In genomic region chr4:185535818-185536729, GRCh38 we compare ENCODE assay signal across 1 cellular context.
TF ChIP-seq lines count a peak whose summit lies in the region.

No MANE protein-coding gene starts in this region.

TF ChIP-seq in HepG2, 621 proteins besides CTCF, POLR2A, EP300 and RAD21 (continued from another document):
- TF ChIP-seq GRHL1 (CRISPR knock-in tag; conservative IDR thresholded peaks at IDR 0.05), result no peak
- TF ChIP-seq MNT (IDR thresholded peaks at IDR 0.05), result 0 out of 2 replicates have a peak, but pooled peaks have one; percentile 14
- TF ChIP-seq ZNF737 (CRISPR knock-in tag; IDR thresholded peaks at IDR 0.05; ENCODE audit: borderline replicate concordance), result no peak
- TF ChIP-seq SYNCRIP (IDR thresholded peaks at IDR 0.05; ENCODE audit: insufficient read depth, low read depth, low read length), result no peak
- no peak for TF ChIP-seq KMT2B (CRISPR knock-in tag; IDR thresholded peaks at IDR 0.05)
- TF ChIP-seq ZNF580 (CRISPR knock-in tag; IDR thresholded peaks at IDR 0.05; ENCODE audit: borderline replicate concordance, low read depth), result no peak
- no peak for TF ChIP-seq SP2 (CRISPR knock-in tag; IDR thresholded peaks at IDR 0.05)
- no peak for TF ChIP-seq MLX (CRISPR knock-in tag; IDR thresholded peaks at IDR 0.05)
- no peak for TF ChIP-seq KDM5B (CRISPR knock-in tag; IDR thresholded peaks at IDR 0.05; ENCODE audit: borderline replicate concordance)
- no peak for TF ChIP-seq ZNF317 (CRISPR knock-in tag; IDR thresholded peaks at IDR 0.05)
- no peak for TF ChIP-seq AGO2 (optimal IDR thresholded peaks at IDR 0.05; ENCODE audit: low read depth, low read length)
- no peak for TF ChIP-seq ZNF550 (CRISPR knock-in tag; IDR thresholded peaks at IDR 0.05; ENCODE audit: borderline replicate concordance)
- TF ChIP-seq SSRP1 (CRISPR knock-in tag; IDR thresholded peaks at IDR 0.05), result 0 out of 2 replicates have a peak, but pooled peaks have one; percentile 51
- no peak for TF ChIP-seq HOMEZ (CRISPR knock-in tag; IDR thresholded peaks at IDR 0.05; ENCODE audit: low read depth)
- no peak for TF ChIP-seq ZNF274 (CRISPR knock-in tag; IDR thresholded peaks at IDR 0.05)
- no peak for TF ChIP-seq ZNF44 (CRISPR knock-in tag; IDR thresholded peaks at IDR 0.05)
- no peak for TF ChIP-seq ZBTB37 (CRISPR knock-in tag; IDR thresholded peaks at IDR 0.05)
- no peak for TF ChIP-seq IKZF1 (IDR thresholded peaks at IDR 0.05)
- no peak for TF ChIP-seq ZNF432 (CRISPR knock-in tag; IDR thresholded peaks at IDR 0.05; ENCODE audit: borderline replicate concordance)
- 0 out of 2 replicates have a peak, but pooled peaks have one; percentile 21 for TF ChIP-seq ZBTB14 (CRISPR knock-in tag; IDR thresholded peaks at IDR 0.05)
- no peak for TF ChIP-seq ZNF124 (CRISPR knock-in tag; IDR thresholded peaks at IDR 0.05)
- TF ChIP-seq SIN3A (IDR thresholded peaks at IDR 0.05; ENCODE audit: borderline replicate concordance, low read depth, low read length), result 0 out of 2 replicates have a peak, but pooled peaks have one; percentile 24
- TF ChIP-seq PRDM10 (CRISPR knock-in tag; IDR thresholded peaks at IDR 0.05; ENCODE audit: low read depth), result no peak
- no peak for TF ChIP-seq IRX3 (CRISPR knock-in tag; IDR thresholded peaks at IDR 0.05; ENCODE audit: borderline replicate concordance, low read depth)
- TF ChIP-seq ZNF263 (CRISPR knock-in tag; IDR thresholded peaks at IDR 0.05), result no peak
- TF ChIP-seq HMG20B (CRISPR knock-in tag; conservative IDR thresholded peaks at IDR 0.05), result no peak
- TF ChIP-seq ZNF512 (CRISPR knock-in tag; IDR thresholded peaks at IDR 0.05), result no peak
- TF ChIP-seq SPEN (CRISPR knock-in tag; IDR thresholded peaks at IDR 0.05; ENCODE audit: low read depth), result no peak
- TF ChIP-seq CBX2 (IDR thresholded peaks at IDR 0.05; ENCODE audit: low read depth, low read length), result 0 out of 2 replicates have a peak, but pooled peaks have one; percentile 60
- TF ChIP-seq CBX2 (CRISPR knock-in tag; IDR thresholded peaks at IDR 0.05; ENCODE audit: low read depth), result no peak
- TF ChIP-seq GLMP (CRISPR knock-in tag; IDR thresholded peaks at IDR 0.05; ENCODE audit: borderline replicate concordance), result no peak
- TF ChIP-seq TCF7L2 (IDR thresholded peaks at IDR 0.05; ENCODE audit: low read depth, low read length), result no peak
- no peak for TF ChIP-seq SRSF1 (optimal IDR thresholded peaks at IDR 0.05; ENCODE audit: low read depth, low read length)
TF ChIP-seq in HepG2: peak in this region for 6.
